In the genomic region with DNA sequence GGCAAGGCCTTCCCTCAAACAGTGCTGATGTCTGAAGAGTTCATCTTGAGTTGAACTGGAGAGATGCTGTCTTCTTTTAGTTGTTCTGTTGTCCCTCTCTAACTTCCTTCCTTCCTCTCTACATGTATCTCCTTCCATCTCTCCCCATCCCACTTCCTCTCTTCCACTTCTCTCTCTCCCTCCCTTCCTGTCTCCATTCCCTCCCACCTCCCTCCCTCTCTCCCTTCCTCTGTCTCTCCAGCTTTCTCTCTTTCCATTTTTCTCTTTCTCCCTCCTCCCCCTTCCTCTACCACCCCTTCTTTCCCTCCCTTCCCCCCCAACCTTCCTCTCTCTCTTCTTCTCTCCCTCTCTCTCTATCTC, we compare ENCODE assay signal across 1 cellular context.
TF ChIP-seq lines count a peak whose summit lies in the region.

No MANE protein-coding gene starts in this region.

TF ChIP-seq in A549, 52 proteins besides CTCF, POLR2A, EP300 and RAD21 (continued from another document):
- TF ChIP-seq, protein P1, sequence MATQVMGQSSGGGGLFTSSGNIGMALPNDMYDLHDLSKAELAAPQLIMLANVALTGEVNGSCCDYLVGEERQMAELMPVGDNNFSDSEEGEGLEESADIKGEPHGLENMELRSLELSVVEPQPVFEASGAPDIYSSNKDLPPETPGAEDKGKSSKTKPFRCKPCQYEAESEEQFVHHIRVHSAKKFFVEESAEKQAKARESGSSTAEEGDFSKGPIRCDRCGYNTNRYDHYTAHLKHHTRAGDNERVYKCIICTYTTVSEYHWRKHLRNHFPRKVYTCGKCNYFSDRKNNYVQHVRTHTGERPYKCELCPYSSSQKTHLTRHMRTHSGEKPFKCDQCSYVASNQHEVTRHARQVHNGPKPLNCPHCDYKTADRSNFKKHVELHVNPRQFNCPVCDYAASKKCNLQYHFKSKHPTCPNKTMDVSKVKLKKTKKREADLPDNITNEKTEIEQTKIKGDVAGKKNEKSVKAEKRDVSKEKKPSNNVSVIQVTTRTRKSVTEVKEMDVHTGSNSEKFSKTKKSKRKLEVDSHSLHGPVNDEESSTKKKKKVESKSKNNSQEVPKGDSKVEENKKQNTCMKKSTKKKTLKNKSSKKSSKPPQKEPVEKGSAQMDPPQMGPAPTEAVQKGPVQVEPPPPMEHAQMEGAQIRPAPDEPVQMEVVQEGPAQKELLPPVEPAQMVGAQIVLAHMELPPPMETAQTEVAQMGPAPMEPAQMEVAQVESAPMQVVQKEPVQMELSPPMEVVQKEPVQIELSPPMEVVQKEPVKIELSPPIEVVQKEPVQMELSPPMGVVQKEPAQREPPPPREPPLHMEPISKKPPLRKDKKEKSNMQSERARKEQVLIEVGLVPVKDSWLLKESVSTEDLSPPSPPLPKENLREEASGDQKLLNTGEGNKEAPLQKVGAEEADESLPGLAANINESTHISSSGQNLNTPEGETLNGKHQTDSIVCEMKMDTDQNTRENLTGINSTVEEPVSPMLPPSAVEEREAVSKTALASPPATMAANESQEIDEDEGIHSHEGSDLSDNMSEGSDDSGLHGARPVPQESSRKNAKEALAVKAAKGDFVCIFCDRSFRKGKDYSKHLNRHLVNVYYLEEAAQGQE (IDR thresholded peaks at IDR 0.05), result no peak
- TF ChIP-seq POLR2AphosphoS2 (conservative IDR thresholded peaks at IDR 0.05; ENCODE audit: low read length) (no peak), KDM5A (IDR thresholded peaks at IDR 0.05) (no peak), NR3C1 (IDR thresholded peaks at IDR 0.05) (no peak)
